ENCODE assay signal across 1 cellular context in genomic region chrX:134718329-134719317, GRCh38.
TF ChIP-seq lines count a peak whose summit lies in the region.

No MANE protein-coding gene starts in this region.

TF ChIP-seq in GM23338, 12 proteins besides CTCF, POLR2A, EP300 and RAD21 (continued from another document):
- no peak for TF ChIP-seq ZNF462 (CRISPR knock-in tag; IDR thresholded peaks at IDR 0.05)
- TF ChIP-seq ETS1 (IDR thresholded peaks at IDR 0.05), result no peak
- TF ChIP-seq EZH2phosphoT487 (IDR thresholded peaks at IDR 0.05; ENCODE audit: unreplicated experiment), result no peak
